23 cellular contexts compared by ENCODE assay signal in genomic region chr3:105397974-105398373, GRCh38. TPM values are rescaled to one million over a fixed set of nuclear protein-coding genes. Genes with fewer than 3 reads are reported as not detected.
DNase-seq lines count a peak whose midpoint lies in the region; ATAC-seq and TF ChIP-seq lines count a peak whose summit lies in the region.
"Had no signal": no experiment of that assay in that cellular context is flagged by ENCODE, and none has a peak within 500 bp of the region (broad histone marks: within the 10 kb centered on the region; RNA-seq: fewer than 3 reads in every experiment).

No MANE protein-coding gene starts in this region.

- peaks cover 7% of the 10 kb centered on the region for H3K4me1 ChIP-seq in mesenchymal stem cell (ENCODE audit: control insufficient read depth, insufficient read depth, low read depth, low read length)
- H3K4me1 ChIP-seq: SJCRH30 had no signal

- H3K79me1 ChIP-seq in mesenchymal stem cell (replicated peaks; ENCODE audit: low read length, poor library complexity, severe bottlenecking) = peaks cover 6% of the 10 kb centered on the region

- no peak overlapping the region for H3K9ac ChIP-seq in mesenchymal stem cell (ENCODE audit: low read length)

- DNase-seq in NCI-H446 treated with DMSO at 0.1 percent for 48 hours (lab: John Stamatoyannopoulos, UW) (peak; percentile 43), mesenchymal stem cell (no peak), cerebellum (ENCODE audit: low spot score) (no peak)
- DNase-seq in activated CD8-positive, alpha-beta T cell treated with anti-CD3 and anti-CD28 coated beads for 36 hours = no peak
- no peak for DNase-seq in activated naive CD4-positive, alpha-beta T cell treated with Interleukin-2 at 50 U/mL for 16 hours
- DNase-seq: activated CD4-positive, alpha-beta T cell treated with anti-CD3 and anti-CD28 coated beads for 1 hour; activated naive CD8-positive, alpha-beta T cell treated with anti-CD3 and anti-CD28 coated beads, Interleukin-2, amount 10 ng/mL, durations not matched to agents 7 days and 5 days; foreskin keratinocyte; GDM1; HCEC 1CT; left cardiac atrium; midbrain; NCI-H526; nephron progenitor cell; SJCRH30; stimulated activated CD4-positive, alpha-beta T cell treated with anti-CD3 and anti-CD28 coated beads, Interleukin-4, amount 100 ng/mL, for 24 hours had no signal

- no peaks in the 10 kb centered on the region for H3K27me3 ChIP-seq in mesenchymal stem cell (ENCODE audit: control insufficient read depth in 1 of 2, insufficient read depth in 1 of 2, low read length in 2 of 2)
- H3K27me3 ChIP-seq: foreskin keratinocyte, SJCRH30 had no signal

- H3K18ac ChIP-seq in mesenchymal stem cell (ENCODE audit: low read depth in 1 of 2, low read length in 2 of 2) = no peak overlapping the region

- WGBS in mesenchymal stem cell = 85% methylated on average over 1 of the region's 1 CpG

- ATAC-seq in GM18873 (IDR thresholded peaks at IDR 0.05; ENCODE audit: low FRiP score, unreplicated experiment) (peak; percentile 49), HG02571 (IDR thresholded peaks at IDR 0.05; ENCODE audit: unreplicated experiment) (peak; percentile 65)
- no peak for ATAC-seq in activated CD8-positive, alpha-beta T cell treated with anti-CD3 and anti-CD28 coated beads for 36 hours
- ATAC-seq: foreskin keratinocyte, left cardiac atrium had no signal

- no peak overlapping the region for H3K4me3 ChIP-seq in mesenchymal stem cell (ENCODE audit: insufficient read depth in 1 of 2, low read depth in 1 of 2, low read length in 2 of 2)
- H3K4me3 ChIP-seq: SJCRH30, skin epidermis had no signal

- peaks cover under 1% of the 10 kb centered on the region for H3K9me3 ChIP-seq in mesenchymal stem cell (ENCODE audit: control insufficient read depth, low read length)
- H3K9me3 ChIP-seq: SJCRH30 had no signal

- H2BK120ac ChIP-seq in mesenchymal stem cell (ENCODE audit: low read depth, low read length) = no peak overlapping the region

- H3K27ac ChIP-seq in mesenchymal stem cell (ENCODE audit: low read length, poor library complexity, severe bottlenecking) = no peak overlapping the region
- H3K27ac ChIP-seq: SJCRH30, skin epidermis had no signal

- no peak overlapping the region for H2AFZ ChIP-seq in mesenchymal stem cell (ENCODE audit: low read depth, low read length)

- no peak overlapping the region for H3K23ac ChIP-seq in mesenchymal stem cell (ENCODE audit: low read length in 2 of 2)

- no peak overlapping the region for H2BK12ac ChIP-seq in mesenchymal stem cell (ENCODE audit: low read length in 2 of 2)

- H3K14ac ChIP-seq in mesenchymal stem cell (ENCODE audit: low read length in 2 of 2) = no peak overlapping the region

- TF ChIP-seq CTCF in activated CD8-positive, alpha-beta T cell treated with anti-CD3 and anti-CD28 coated beads for 36 hours (IDR thresholded peaks at IDR 0.05) = no peak

- H4K91ac ChIP-seq in mesenchymal stem cell (ENCODE audit: low read length) = no peak overlapping the region

- no peak overlapping the region for H2BK5ac ChIP-seq in mesenchymal stem cell (ENCODE audit: low read depth, low read length, poor library complexity, severe bottlenecking)

- no peak overlapping the region for H4K8ac ChIP-seq in mesenchymal stem cell (ENCODE audit: low read length)

- no peaks in the 10 kb centered on the region for H3K9me3 Mint-ChIP-seq in activated CD8-positive, alpha-beta T cell treated with anti-CD3 and anti-CD28 coated beads for 36 hours
- H3K9me3 Mint-ChIP-seq: activated naive CD8-positive, alpha-beta T cell treated with anti-CD3 and anti-CD28 coated beads, Interleukin-2, amount 10 ng/mL, durations not matched to agents 7 days and 5 days had no signal

- no peaks in the 10 kb centered on the region for H3K4me1 Mint-ChIP-seq in activated CD8-positive, alpha-beta T cell treated with anti-CD3 and anti-CD28 coated beads for 36 hours (ENCODE audit: low read depth)
- H3K4me1 Mint-ChIP-seq: activated naive CD8-positive, alpha-beta T cell treated with anti-CD3 and anti-CD28 coated beads, Interleukin-2, amount 10 ng/mL, durations not matched to agents 7 days and 5 days had no signal

- H3K4me3 Mint-ChIP-seq in activated CD8-positive, alpha-beta T cell treated with anti-CD3 and anti-CD28 coated beads for 36 hours = no peak overlapping the region
- H3K4me3 Mint-ChIP-seq: activated naive CD8-positive, alpha-beta T cell treated with anti-CD3 and anti-CD28 coated beads, Interleukin-2, amount 10 ng/mL, durations not matched to agents 7 days and 5 days; activated T-helper 1 cell treated with anti-CD3 and anti-CD28 coated beads, Interleukin-12 subunit alpha, Interleukin-12 subunit beta, Interleukin-2, Interleukin-4 antibody, amounts not matched to agents 30 ng/mL and 10 ng/mL and 1 ng/mL, durations not matched to agents 14 hours and 24 hours and 36 hours; B cell; dendritic cell treated with granulocyte-macrophage colony-stimulating factor and Interleukin-4, amounts not matched to agents 40 ng/mL and 50 ng/mL, for 4 days; nephron progenitor cell had no signal

- no peaks in the 10 kb centered on the region for H3K27me3 Mint-ChIP-seq in activated CD8-positive, alpha-beta T cell treated with anti-CD3 and anti-CD28 coated beads for 36 hours
- H3K27me3 Mint-ChIP-seq: activated naive CD8-positive, alpha-beta T cell treated with anti-CD3 and anti-CD28 coated beads, Interleukin-2, amount 10 ng/mL, durations not matched to agents 7 days and 5 days; B cell; brain; dendritic cell treated with granulocyte-macrophage colony-stimulating factor and Interleukin-4, amounts not matched to agents 40 ng/mL and 50 ng/mL, for 4 days had no signal

- no peaks in the 10 kb centered on the region for H3K36me3 Mint-ChIP-seq in activated CD8-positive, alpha-beta T cell treated with anti-CD3 and anti-CD28 coated beads for 36 hours (ENCODE audit: low read depth)
- H3K36me3 Mint-ChIP-seq: activated naive CD8-positive, alpha-beta T cell treated with anti-CD3 and anti-CD28 coated beads, Interleukin-2, amount 10 ng/mL, durations not matched to agents 7 days and 5 days had no signal

- peaks cover 0 to under 1% of the 10 kb centered on the region in 2 experiments for H3K36me3 ChIP-seq in mesenchymal stem cell (ENCODE audit: control insufficient read depth in 1 of 2, insufficient read depth in 2 of 2, low read depth in 1 of 2, low read length in 2 of 2)
- H3K36me3 ChIP-seq: SJCRH30 had no signal

- CTCF ChIA-PET in activated CD8-positive, alpha-beta T cell treated with anti-CD3 and anti-CD28 coated beads for 36 hours (lab: Charles Lee) = interaction anchor here (1.0 kb wide), 1 partner anchor 119 kb away, joined by 3 read pairs; no protein-coding TSS in a partner anchor

- POLR2A ChIA-PET in activated CD8-positive, alpha-beta T cell treated with anti-CD3 and anti-CD28 coated beads for 36 hours (lab: Charles Lee) = no interaction called here

- no peak overlapping the region for H2BK15ac ChIP-seq in mesenchymal stem cell (ENCODE audit: low read depth, poor library complexity, severe bottlenecking)

- H2AK5ac ChIP-seq in mesenchymal stem cell (ENCODE audit: low read length, severe bottlenecking) = peak overlapping the region; percentile 70

- no peak overlapping the region for H3K4me2 ChIP-seq in mesenchymal stem cell (ENCODE audit: low read length, poor library complexity, severe bottlenecking)

- intact Hi-C loops in activated CD8-positive, alpha-beta T cell treated with anti-CD3 and anti-CD28 coated beads for 36 hours (cut with micrococcal nuclease) = no loop called here

- no peak overlapping the region for H3K27ac Mint-ChIP-seq in activated CD8-positive, alpha-beta T cell treated with anti-CD3 and anti-CD28 coated beads for 36 hours
- H3K27ac Mint-ChIP-seq: activated naive CD8-positive, alpha-beta T cell treated with anti-CD3 and anti-CD28 coated beads, Interleukin-2, amount 10 ng/mL, durations not matched to agents 7 days and 5 days; activated T-helper 1 cell treated with anti-CD3 and anti-CD28 coated beads, Interleukin-12 subunit alpha, Interleukin-12 subunit beta, Interleukin-2, Interleukin-4 antibody, amounts not matched to agents 30 ng/mL and 10 ng/mL and 1 ng/mL, durations not matched to agents 14 hours and 24 hours and 36 hours; B cell; dendritic cell treated with granulocyte-macrophage colony-stimulating factor and Interleukin-4, amounts not matched to agents 40 ng/mL and 50 ng/mL, for 4 days had no signal

- H3K4ac ChIP-seq in mesenchymal stem cell (ENCODE audit: low read depth in 1 of 2, low read length in 2 of 2) = no peak overlapping the region

RNA-seq across cellular contexts. Expression of gene ALCAM, which starts 31.3 kb away (rescaled TPM):
- 164 TPM for polyA plus RNA-seq in mesenchymal stem cell (2013, experiment 1 of 2)
- polyA plus RNA-seq in mesenchymal stem cell (2013, experiment 2 of 2) = 168 TPM
- 10 to 100 TPM; 13.9 to 14.5 TPM for total RNA-seq in activated CD8-positive, alpha-beta T cell treated with anti-CD3 and anti-CD28 coated beads for 36 hours
- 68.6 TPM for total RNA-seq in cerebellum
